8 cellular contexts compared by ENCODE assay signal in the genomic region with DNA sequence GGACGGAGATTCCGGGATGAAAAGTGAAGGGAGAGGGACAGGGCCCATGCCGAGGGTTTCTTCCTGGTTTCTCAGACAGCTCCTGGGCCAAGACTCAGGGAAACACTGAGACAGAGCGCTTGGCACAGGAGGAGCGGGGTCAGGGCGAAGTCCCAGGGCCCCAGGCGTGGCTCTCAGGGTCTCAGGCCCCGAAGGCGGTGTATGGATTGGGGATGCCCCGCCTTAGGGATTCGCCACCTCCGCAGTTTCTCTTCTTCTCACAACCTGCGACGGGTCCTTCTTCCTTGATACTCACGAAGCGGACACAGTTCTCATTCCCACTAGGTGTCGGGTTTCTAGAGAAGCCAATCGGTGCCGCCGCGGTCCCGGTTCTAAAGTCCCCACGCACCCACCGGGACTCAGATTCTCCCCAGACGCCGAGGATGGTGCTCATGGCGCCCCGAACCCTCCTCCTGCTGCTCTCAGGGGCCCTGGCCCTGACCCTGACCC.
DNase-seq lines count a peak whose midpoint lies in the region; ATAC-seq and TF ChIP-seq lines count a peak whose summit lies in the region.

No MANE protein-coding gene starts in this region.

- in situ Hi-C loops in GM13977 (cut with MboI; ENCODE audit: low pct_unique_long_range_greater_than_20kb, low sequenced_read_pairs, unreplicated experiment) (loop anchor here (5.0 kb wide), 1 partner anchor 55 kb away; a partner anchor contains a TSS), brain microvascular endothelial cell (cut with HindIII; ENCODE audit: low pct_ligation_motif_present, low sequenced_read_pairs) (no loop called here)

- ATAC-seq in HG02763 (IDR thresholded peaks at IDR 0.05; ENCODE audit: unreplicated experiment): peak; percentile 13

- no peak overlapping the region for H3K27ac ChIP-seq in brain microvascular endothelial cell

- DNase-seq in GM13977 (ENCODE audit: low spot score) (peak; percentile 59), RPMI8226 (peak; percentile 58), brain microvascular endothelial cell (no peak), iPS-NIHi7 (ENCODE audit: extremely low spot score) (peak; percentile 22), NCI-H1105 (lab: John Stamatoyannopoulos, UW) (no peak), GOT3 (lab: John Stamatoyannopoulos, UW) (no peak)
- peak; percentile 30 for DNase-seq in stimulated activated CD4-positive, alpha-beta T cell treated with anti-CD3 and anti-CD28 coated beads, Interleukin-4, amount 100 ng/mL, for 1 hour

- TF ChIP-seq CTCF in GM13977 (IDR thresholded peaks at IDR 0.05; ENCODE audit: extremely low read depth, insufficient read depth, missing control alignments): no peak
- TF ChIP-seq CTCF in brain microvascular endothelial cell (IDR thresholded peaks at IDR 0.05; ENCODE audit: low read depth, low read length, missing control alignments): no peak

- peak overlapping the region; percentile 57 for H3K4me3 ChIP-seq in brain microvascular endothelial cell (ENCODE audit: low read depth, low read length)

- peaks cover 6% of the 10 kb centered on the region for H3K27me3 ChIP-seq in brain microvascular endothelial cell (replicated peaks)

- no peaks in the 10 kb centered on the region for H3K36me3 ChIP-seq in brain microvascular endothelial cell (replicated peaks)

Comparison
In these comparisons a context has a peak if more than half of its experiments do, and no peak if none do; other contexts are left out.
1. DNase-seq: peak in GM13977 (single experiment), RPMI8226 (single experiment), iPS-NIHi7 (single experiment) and stimulated activated CD4-positive, alpha-beta T cell treated with anti-CD3 and anti-CD28 coated beads, Interleukin-4, amount 100 ng/mL, for 1 hour (single experiment); none in brain microvascular endothelial cell (single experiment), NCI-H1105 (single experiment) and GOT3 (single experiment).